Comparison of ENCODE assay signal across 20 cellular contexts in genomic region chr9:70816891-70817290, GRCh38.
"Had no signal": no experiment of that assay in that cellular context is flagged by ENCODE, and none has a peak within 500 bp of the region (broad histone marks: within the 10 kb centered on the region; RNA-seq: fewer than 3 reads in every experiment).

No MANE protein-coding gene starts in this region.

- DNase-seq: IMR-90; Karpas-422; KG1; MG63; NCI-H1092; NCI-H1417 treated with DMSO at 0.1 percent for 48 hours; NCI-H187; NCI-H2029; NCI-H2081 treated with DMSO at 0.1 percent for 48 hours; NCI-H2227 treated with DMSO at 0.1 percent for 48 hours; NCI-H526 treated with DMSO at 0.1 percent for 48 hours; NCI-H748 treated with DMSO at 0.1 percent for 48 hours; NK-92 treated with Interleukin-12 subunit alpha and Interleukin-12 subunit beta, amount 100 ng/mL, for 24 hours; PC-3; SHP77; SK-N-SH; SW 1271 had no signal

- H3K9ac ChIP-seq: SK-N-SH had no signal

- H3K4me3 ChIP-seq: MG63 had no signal

- H3K27me3 ChIP-seq: MG63 had no signal

- H3K27ac ChIP-seq: RWPE1 had no signal

- H3K4me2 ChIP-seq: SK-N-SH had no signal

- H3K36me3 ChIP-seq: MG63 had no signal

- FAIRE-seq: HepG2 had no signal

- ATAC-seq: HepG2, Panc1, PC-3 had no signal

- H3K9me3 ChIP-seq: MG63, SK-N-SH had no signal
